ENCODE assay signal across 11 cellular contexts in genomic region chr15:94080416-94080815, GRCh38.
DNase-seq lines count a peak whose midpoint lies in the region; ATAC-seq, FAIRE-seq and TF ChIP-seq lines count a peak whose summit lies in the region.
"Had no signal": no experiment of that assay in that cellular context is flagged by ENCODE, and none has a peak within 500 bp of the region (broad histone marks: within the 10 kb centered on the region; RNA-seq: fewer than 3 reads in every experiment).

No MANE protein-coding gene starts in this region.

- H3K4me2 ChIP-seq in A549, result 0 out of 3 replicates have a peak overlapping the region, but pooled peaks have one; percentile 9

- WGBS in A549 (ENCODE audit: missing lambda C conversion rate), result 12% methylated on average over 8 of the region's 8 CpGs
- WGBS in right cardiac atrium, result 50% methylated on average over 8 of the region's 8 CpGs

- no peaks in the 10 kb centered on the region for H3K27me3 ChIP-seq in adipocyte (replicated peaks; ENCODE audit: control insufficient read depth, insufficient read depth, low read length)
- H3K27me3 ChIP-seq in right cardiac atrium (ENCODE audit: control insufficient read depth, insufficient read depth), result no peaks in the 10 kb centered on the region
- H3K27me3 ChIP-seq: Peyer's patch had no signal

- no peaks in the 10 kb centered on the region for H3K36me3 ChIP-seq in adipocyte (ENCODE audit: control insufficient read depth, insufficient read depth, low read length, severe bottlenecking)
- H3K36me3 ChIP-seq: Peyer's patch had no signal

- CTCF ChIA-PET in A549 (lab: Yijun Ruan, JAX), result no interaction called here

- intact Hi-C loops in right cardiac atrium (cut with DNase I), result no loop called here

- no peak for TF ChIP-seq RAD21 in A549 (conservative IDR thresholded peaks at IDR 0.05 in 1 of 2, IDR thresholded peaks at IDR 0.05 in 1 of 2)

- POLR2A ChIA-PET in A549 (lab: Yijun Ruan, JAX), result no interaction called here

- DNase-seq in A549 (ENCODE audit: low read depth in 1 of 2, low spot score in 1 of 2), result no peak
- DNase-seq in HFF-Myc (ENCODE audit: extremely low read depth, low read depth), result peak; percentile 66
- no peak for DNase-seq in adipocyte (ENCODE audit: low read depth)
- DNase-seq in right cardiac atrium, result peak; percentile 57 to 81 (median 71)
- no peak for DNase-seq in NCI-H2081 treated with DMSO at 0.1 percent for 48 hours (lab: John Stamatoyannopoulos, UW)
- DNase-seq: central memory CD4-positive, alpha-beta T cell had no signal

- peak overlapping the region; percentile 19 for H3K9ac ChIP-seq in adipocyte (ENCODE audit: low read length)
- H3K9ac ChIP-seq: parathyroid adenoma had no signal

- H3K9me3 ChIP-seq in A549 (no peaks in the 10 kb centered on the region), adipocyte (ENCODE audit: control insufficient read depth, low read length) (no peaks in the 10 kb centered on the region), right cardiac atrium (ENCODE audit: control insufficient read depth, low read length) (no peaks in the 10 kb centered on the region)
- H3K9me3 ChIP-seq: Peyer's patch had no signal

- TF ChIP-seq POLR2A in A549 (IDR thresholded peaks at IDR 0.05; ENCODE audit: low read length), result no peak

- H3K4me3 ChIP-seq in A549 (no peak overlapping the region), HFF-Myc (replicated peaks; ENCODE audit: low read depth, low read length) (no peak overlapping the region), adipocyte (ENCODE audit: low read length) (peak overlapping the region; percentile 69), right cardiac atrium (ENCODE audit: low read length) (no peak overlapping the region)
- H3K4me3 ChIP-seq: Peyer's patch had no signal

- no peak for FAIRE-seq in A549 (lab: Jason Lieb, UNC)

- ATAC-seq in A549 (no peak), right cardiac atrium (peak; percentile 59 to 63), GM21825 (IDR thresholded peaks at IDR 0.05; ENCODE audit: unreplicated experiment) (no peak), GM18909 (IDR thresholded peaks at IDR 0.05; ENCODE audit: poor library complexity, unreplicated experiment) (no peak), GM19351 (IDR thresholded peaks at IDR 0.05; ENCODE audit: unreplicated experiment) (no peak)

- no peak for TF ChIP-seq EP300 in A549 (IDR thresholded peaks at IDR 0.05)

- no peak overlapping the region for H3K27ac ChIP-seq in A549
- no peak overlapping the region for H3K27ac ChIP-seq in right cardiac atrium (ENCODE audit: low read length)
- H3K27ac ChIP-seq: parathyroid adenoma, Peyer's patch had no signal

- TF ChIP-seq CTCF in A549 (IDR thresholded peaks at IDR 0.05) (no peak), HFF-Myc (IDR thresholded peaks at IDR 0.05; ENCODE audit: low read depth, low read length, missing control alignments) (no peak)

- H3K4me1 ChIP-seq in A549, result no peaks in the 10 kb centered on the region
- peaks cover 30% of the 10 kb centered on the region for H3K4me1 ChIP-seq in adipocyte (ENCODE audit: control insufficient read depth, insufficient read depth, low read length)
- H3K4me1 ChIP-seq in right cardiac atrium (ENCODE audit: control insufficient read depth, insufficient read depth, low read length), result no peaks in the 10 kb centered on the region
- H3K4me1 ChIP-seq: parathyroid adenoma, Peyer's patch had no signal

TF ChIP-seq in A549, 52 proteins besides CTCF, POLR2A, EP300 and RAD21:
- TF ChIP-seq FOXS1 (CRISPR knock-in tag; IDR thresholded peaks at IDR 0.05) (no peak), ZC3H11A (IDR thresholded peaks at IDR 0.05) (no peak), RCOR1 (IDR thresholded peaks at IDR 0.05; ENCODE audit: low read depth, low read length) (no peak), CBX8 (IDR thresholded peaks at IDR 0.05) (no peak), TP53 (CRISPR knock-in tag; IDR thresholded peaks at IDR 0.05) (no peak), KDM1A (IDR thresholded peaks at IDR 0.05; ENCODE audit: low read depth) (no peak), TFCP2L1 (CRISPR knock-in tag; IDR thresholded peaks at IDR 0.05) (no peak), RARB (CRISPR knock-in tag; IDR thresholded peaks at IDR 0.05) (no peak), NPAS2 (CRISPR knock-in tag; IDR thresholded peaks at IDR 0.05; ENCODE audit: borderline replicate concordance) (no peak), MAZ (IDR thresholded peaks at IDR 0.05; ENCODE audit: borderline replicate concordance, low read depth, low read length) (no peak), BHLHE40 (IDR thresholded peaks at IDR 0.05; ENCODE audit: low read depth, low read length) (no peak), REST (IDR thresholded peaks at IDR 0.05) (no peak), HEYL (CRISPR knock-in tag; IDR thresholded peaks at IDR 0.05) (no peak), CEBPB (IDR thresholded peaks at IDR 0.05) (no peak)
- TF ChIP-seq, protein P1, sequence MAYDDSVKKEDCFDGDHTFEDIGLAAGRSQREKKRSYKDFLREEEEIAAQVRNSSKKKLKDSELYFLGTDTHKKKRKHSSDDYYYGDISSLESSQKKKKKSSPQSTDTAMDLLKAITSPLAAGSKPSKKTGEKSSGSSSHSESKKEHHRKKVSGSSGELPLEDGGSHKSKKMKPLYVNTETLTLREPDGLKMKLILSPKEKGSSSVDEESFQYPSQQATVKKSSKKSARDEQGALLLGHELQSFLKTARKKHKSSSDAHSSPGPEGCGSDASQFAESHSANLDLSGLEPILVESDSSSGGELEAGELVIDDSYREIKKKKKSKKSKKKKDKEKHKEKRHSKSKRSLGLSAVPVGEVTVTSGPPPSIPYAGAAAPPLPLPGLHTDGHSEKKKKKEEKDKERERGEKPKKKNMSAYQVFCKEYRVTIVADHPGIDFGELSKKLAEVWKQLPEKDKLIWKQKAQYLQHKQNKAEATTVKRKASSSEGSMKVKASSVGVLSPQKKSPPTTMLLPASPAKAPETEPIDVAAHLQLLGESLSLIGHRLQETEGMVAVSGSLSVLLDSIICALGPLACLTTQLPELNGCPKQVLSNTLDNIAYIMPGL (CRISPR knock-in tag; IDR thresholded peaks at IDR 0.05; ENCODE audit: borderline replicate concordance), result no peak
- TF ChIP-seq, protein P2, sequence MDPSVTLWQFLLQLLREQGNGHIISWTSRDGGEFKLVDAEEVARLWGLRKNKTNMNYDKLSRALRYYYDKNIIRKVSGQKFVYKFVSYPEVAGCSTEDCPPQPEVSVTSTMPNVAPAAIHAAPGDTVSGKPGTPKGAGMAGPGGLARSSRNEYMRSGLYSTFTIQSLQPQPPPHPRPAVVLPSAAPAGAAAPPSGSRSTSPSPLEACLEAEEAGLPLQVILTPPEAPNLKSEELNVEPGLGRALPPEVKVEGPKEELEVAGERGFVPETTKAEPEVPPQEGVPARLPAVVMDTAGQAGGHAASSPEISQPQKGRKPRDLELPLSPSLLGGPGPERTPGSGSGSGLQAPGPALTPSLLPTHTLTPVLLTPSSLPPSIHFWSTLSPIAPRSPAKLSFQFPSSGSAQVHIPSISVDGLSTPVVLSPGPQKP (IDR thresholded peaks at IDR 0.05; ENCODE audit: low read depth, low read length), result no peak
- TF ChIP-seq, protein P3, sequence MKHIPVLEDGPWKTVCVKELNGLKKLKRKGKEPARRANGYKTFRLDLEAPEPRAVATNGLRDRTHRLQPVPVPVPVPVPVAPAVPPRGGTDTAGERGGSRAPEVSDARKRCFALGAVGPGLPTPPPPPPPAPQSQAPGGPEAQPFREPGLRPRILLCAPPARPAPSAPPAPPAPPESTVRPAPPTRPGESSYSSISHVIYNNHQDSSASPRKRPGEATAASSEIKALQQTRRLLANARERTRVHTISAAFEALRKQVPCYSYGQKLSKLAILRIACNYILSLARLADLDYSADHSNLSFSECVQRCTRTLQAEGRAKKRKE (CRISPR knock-in tag; IDR thresholded peaks at IDR 0.05; ENCODE audit: low read depth), result no peak

Comparison
In these comparisons a context has a peak if more than half of its experiments do, and no peak if none do; other contexts are left out.
1. ATAC-seq: peak in right cardiac atrium (2 of 2); none in A549 (0 of 2), GM21825 (single experiment), GM18909 (single experiment) and GM19351 (single experiment).
2. DNase-seq: peak in HFF-Myc (single experiment) and right cardiac atrium (3 of 3); none in A549 (0 of 2), adipocyte (single experiment) and NCI-H2081 treated with DMSO at 0.1 percent for 48 hours (single experiment).